In the genomic region with DNA sequence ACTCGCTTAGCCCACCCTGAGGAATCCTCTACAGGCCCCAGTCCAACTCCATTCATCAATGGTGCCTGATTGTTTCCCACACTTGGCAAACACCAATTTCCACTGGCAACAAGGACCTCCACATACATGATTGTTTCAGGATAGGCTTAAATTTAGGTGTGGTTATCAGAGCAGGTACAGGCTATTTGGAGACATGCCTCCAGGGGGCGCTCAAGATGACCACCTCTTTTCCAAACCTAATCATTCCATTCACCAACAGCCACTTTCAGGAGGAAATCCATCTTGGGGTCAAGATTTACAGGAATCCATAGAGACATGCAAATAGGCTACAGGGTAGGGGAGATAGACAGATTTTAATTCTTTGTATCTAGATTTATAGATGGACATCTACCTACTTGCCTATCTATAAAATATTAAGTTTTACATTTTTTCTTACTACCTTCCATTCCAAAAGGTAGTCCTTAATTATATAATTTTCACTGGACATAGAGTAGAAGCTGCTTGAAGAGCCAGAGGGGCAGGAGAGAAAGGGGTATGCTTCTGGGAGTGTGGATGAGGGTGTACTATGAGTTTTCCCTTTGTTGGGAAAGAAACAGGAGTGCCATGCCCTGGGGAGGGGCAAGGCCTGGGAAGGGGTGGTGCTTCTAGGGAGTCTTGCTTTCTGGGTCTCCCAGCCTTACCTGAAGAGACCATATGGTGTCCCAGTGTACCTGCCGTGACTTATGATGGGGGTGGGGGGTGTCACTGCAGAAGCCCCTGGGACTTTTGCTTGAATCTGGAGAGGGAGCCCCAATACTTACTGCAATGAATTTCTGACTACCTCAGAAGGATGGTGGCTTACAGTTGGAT, we compare ENCODE assay signal across 9 cellular contexts. TPM values are rescaled to one million over a fixed set of nuclear protein-coding genes. Genes with fewer than 3 reads are reported as not detected.
DNase-seq lines count a peak whose midpoint lies in the region; TF ChIP-seq lines count a peak whose summit lies in the region.
"Had no signal": no experiment of that assay in that cellular context is flagged by ENCODE, and none has a peak within 500 bp of the region (broad histone marks: within the 10 kb centered on the region; RNA-seq: fewer than 3 reads in every experiment).

No MANE protein-coding gene starts in this region.

- in situ Hi-C loops in GM13976 (cut with MboI; ENCODE audit: low sequenced_read_pairs, unreplicated experiment): no loop called here

- peak overlapping the region in 1 of 7 donors; percentile 36 for H3K27ac Mint-ChIP-seq in CD14-positive monocyte

- no peak for TF ChIP-seq POLR2A in lower leg skin (IDR thresholded peaks at IDR 0.05)

- H3K27me3 Mint-ChIP-seq in CD14-positive monocyte (ENCODE audit: low read depth in 3 of 3): peaks cover 2 to 16% (median 6%) of the 10 kb centered on the region in 3 donors

- H3K9me3 Mint-ChIP-seq in CD14-positive monocyte: peaks cover 0 to 5% (median 0%) of the 10 kb centered on the region in 7 donors

- H3K4me3 ChIP-seq in lower leg skin (ENCODE audit: low read depth, poor library complexity, severe bottlenecking): no peak overlapping the region

- 50 to 55% methylated on average over 3 of the region's 3 CpGs for WGBS in lower leg skin, 2 donors

- TF ChIP-seq CTCF in CD14-positive monocyte (IDR thresholded peaks at IDR 0.05): peak; percentile 75
- TF ChIP-seq CTCF in GM13976 (IDR thresholded peaks at IDR 0.05; ENCODE audit: borderline replicate concordance, control extremely low read depth, extremely low read depth, insufficient read depth, missing control alignments): peak; percentile 69
- no peak for TF ChIP-seq CTCF in lower leg skin (IDR thresholded peaks at IDR 0.05)

- H3K4me3 Mint-ChIP-seq in CD14-positive monocyte: no peak overlapping the region

- intact Hi-C loops in CD14-positive monocyte (cut with micrococcal nuclease) (no loop called here), posterior vena cava (cut with DNase I) (no loop called here), lower leg skin (cut with DNase I; ENCODE audit: low total_unique reads) (no loop called here)

- H3K4me1 Mint-ChIP-seq in CD14-positive monocyte: no peaks in the 10 kb centered on the region

- DNase-seq in CD14-positive monocyte (ENCODE audit: low spot score): no peak
- no peak for DNase-seq in GM13976 (ENCODE audit: low spot score)
- peak; percentile 9 for DNase-seq in RKO (ENCODE audit: low spot score)
- peak; percentile 77 for DNase-seq in iPS-NIHi7 (ENCODE audit: extremely low spot score)
- no peak for DNase-seq in posterior vena cava (ENCODE audit: low spot score)
- no peak for DNase-seq in lower leg skin (ENCODE audit: low spot score in 2 of 2)
- DNase-seq in 8988T: no peak
- DNase-seq in MV-4-11 (lab: John Stamatoyannopoulos, UW): no peak

- no peaks in the 10 kb centered on the region for H3K36me3 Mint-ChIP-seq in CD14-positive monocyte

RNA-seq across cellular contexts. Expression of a gene that starts 14.1 kb away (rescaled TPM):
- not detected for polyA plus RNA-seq in CD14-positive monocyte
- total RNA-seq in posterior vena cava (not detected), lower leg skin (under 1 TPM in 2 of 4 donors, not detected in 2; 0.04 to 0.84 TPM)
- total RNA-seq: LHCN-M2 had no signal

Comparison
In these comparisons a context has a peak if more than half of its experiments do, and no peak if none do; other contexts are left out.
1. DNase-seq: peak in RKO (single experiment) and iPS-NIHi7 (single experiment); none in CD14-positive monocyte (single experiment), GM13976 (single experiment), posterior vena cava (single experiment), lower leg skin (0 of 2), 8988T (single experiment) and MV-4-11 (single experiment).
2. CTCF ChIP-seq: peak in CD14-positive monocyte (single experiment) and GM13976 (single experiment); none in lower leg skin (0 of 3).